In genomic region chr17:55751720-55752250, GRCh38 we compare ENCODE assay signal across 8 cellular contexts. TPM values are rescaled to one million over a fixed set of nuclear protein-coding genes. Genes with fewer than 3 reads are reported as not detected.
A peak's percentile ranks its signal among the peaks of the same experiment; 100 is the strongest.
DNase-seq lines count a peak whose midpoint lies in the region; ATAC-seq and TF ChIP-seq lines count a peak whose summit lies in the region.

No MANE protein-coding gene starts in this region.

- H3K4me2 ChIP-seq in OCI-LY7 (ENCODE audit: low read length) = peak overlapping the region; percentile 88

- H3K4me3 Mint-ChIP-seq in CD4-positive, alpha-beta memory T cell = peak overlapping the region; percentile 80 to 93 (median 88)

- no peak for DNase-seq in CD4-positive, alpha-beta memory T cell
- DNase-seq in OCI-LY7 (ENCODE audit: low spot score) = no peak
- peak; percentile 36 for DNase-seq in epithelial cell of esophagus (ENCODE audit: low read depth)
- no peak for DNase-seq in RKO (ENCODE audit: low spot score)
- DNase-seq in stimulated activated CD4-positive, alpha-beta T cell treated with anti-CD3 and anti-CD28 coated beads, Interleukin-4, amount 100 ng/mL, for 4 hours = no peak

- ATAC-seq in GM18870 (IDR thresholded peaks at IDR 0.05; ENCODE audit: unreplicated experiment) = no peak
- ATAC-seq in GM18511 (IDR thresholded peaks at IDR 0.05; ENCODE audit: unreplicated experiment) = no peak

- peak overlapping the region in 6 of 7 donors; percentile 8 to 79 (median 57) for H3K27ac Mint-ChIP-seq in CD4-positive, alpha-beta memory T cell

- peaks cover 4% of the 10 kb centered on the region for H3K27me3 ChIP-seq in CD4-positive, alpha-beta memory T cell (ENCODE audit: insufficient read depth, low read length)
- H3K27me3 ChIP-seq in neutrophil = no peaks in the 10 kb centered on the region

- peaks cover 0 to 1% of the 10 kb centered on the region in 2 donors for H3K36me3 Mint-ChIP-seq in CD4-positive, alpha-beta memory T cell

- H3K4me1 ChIP-seq in CD4-positive, alpha-beta memory T cell (ENCODE audit: insufficient read depth, low read length) = peaks cover 13% of the 10 kb centered on the region
- H3K4me1 ChIP-seq in OCI-LY7 (ENCODE audit: insufficient read depth, low read length, poor library complexity, severe bottlenecking) = peaks cover 6% of the 10 kb centered on the region
- H3K4me1 ChIP-seq in neutrophil (ENCODE audit: control insufficient read depth in 1 of 2, insufficient read depth in 1 of 2, low read depth in 1 of 2, low read length in 1 of 2) = peaks cover 24 to 29% of the 10 kb centered on the region in 2 experiments

- no peaks in the 10 kb centered on the region for H3K9me2 ChIP-seq in OCI-LY7 (ENCODE audit: insufficient read depth, low read length)

- peaks cover 15 to 26% (median 17%) of the 10 kb centered on the region in 4 donors for H3K4me1 Mint-ChIP-seq in CD4-positive, alpha-beta memory T cell

- no peaks in the 10 kb centered on the region for H3K9me3 ChIP-seq in CD4-positive, alpha-beta memory T cell (ENCODE audit: control insufficient read depth in 1 of 2, low read length in 2 of 2)
- no peaks in the 10 kb centered on the region for H3K9me3 ChIP-seq in OCI-LY7 (ENCODE audit: low read length)
- no peaks in the 10 kb centered on the region for H3K9me3 ChIP-seq in neutrophil

- H3K79me2 ChIP-seq in OCI-LY7 (ENCODE audit: insufficient read depth, low read depth, low read length) = no peaks in the 10 kb centered on the region

- CTCF ChIA-PET in CD4-positive, alpha-beta memory T cell (lab: Charles Lee; ENCODE audit: partially characterized antibody) = interaction anchor here (1.1 to 1.6 kb wide), 7 partner anchors 8 to 175 kb away, joined by 3 to 9 read pairs (median 4); no protein-coding TSS in a partner anchor
- CTCF ChIA-PET in OCI-LY7 (lab: Charles Lee; ENCODE audit: unreplicated experiment) = no interaction called here

- no peaks in the 10 kb centered on the region for H3K36me3 ChIP-seq in CD4-positive, alpha-beta memory T cell (ENCODE audit: insufficient read depth, low read length)
- H3K36me3 ChIP-seq in OCI-LY7 (ENCODE audit: insufficient read depth, low read length) (no peaks in the 10 kb centered on the region), neutrophil (peaks cover 6% of the 10 kb centered on the region)

- POLR2A ChIA-PET in CD4-positive, alpha-beta memory T cell (lab: Charles Lee; ENCODE audit: partially characterized antibody) = interaction anchor here (0.5 kb wide), 1 partner anchor 18 kb away, joined by 4 read pairs; no protein-coding TSS in a partner anchor
- POLR2A ChIA-PET in OCI-LY7 (lab: Charles Lee) = no interaction called here

- no peaks in the 10 kb centered on the region for H4K20me1 ChIP-seq in OCI-LY7 (ENCODE audit: insufficient read depth, low read length)

- H3K27me3 Mint-ChIP-seq in CD4-positive, alpha-beta memory T cell = peaks cover 13 to 16% of the 10 kb centered on the region in 2 donors

- intact Hi-C loops in CD4-positive, alpha-beta memory T cell (cut with micrococcal nuclease) = loop anchor here (2.0 to 10.0 kb wide), 2 partner anchors 15 to 787 kb away; partner anchors contain the start of genes COX11 and STXBP4
- intact Hi-C loops in OCI-LY7 (cut with micrococcal nuclease; ENCODE audit: unreplicated experiment) = no loop called here

- TF ChIP-seq CTCF in OCI-LY7 (conservative IDR thresholded peaks at IDR 0.05; ENCODE audit: low read length) (no peak), epithelial cell of esophagus (IDR thresholded peaks at IDR 0.05; ENCODE audit: insufficient read depth, low read depth, low read length, missing control alignments) (no peak), neutrophil (IDR thresholded peaks at IDR 0.05) (no peak)

- H3K4me3 ChIP-seq in CD4-positive, alpha-beta memory T cell (ENCODE audit: low read length in 2 of 2) = peak overlapping the region; percentile 37 to 58
- H3K4me3 ChIP-seq in OCI-LY7 (ENCODE audit: low read depth, low read length, poor library complexity, severe bottlenecking) (peak overlapping the region; percentile 82), epithelial cell of esophagus (ENCODE audit: low read length) (peak overlapping the region; percentile 67), neutrophil (ENCODE audit: low read depth in 1 of 2, low read length in 1 of 2) (peak overlapping the region; percentile 81 to 87)

- BruUV-seq in OCI-LY7 (replicated peaks; lab: Mats Ljungman, UMichigan) = TSS peak; percentile 67

- H2AFZ ChIP-seq in OCI-LY7 (ENCODE audit: low read length) = peak overlapping the region; percentile 98; the same call in 1 of the 2 replicates

- H3K27ac ChIP-seq in CD4-positive, alpha-beta memory T cell (ENCODE audit: low read depth, low read length) = peak overlapping the region; percentile 39
- H3K27ac ChIP-seq in OCI-LY7 (ENCODE audit: low read depth, low read length, poor library complexity, severe bottlenecking) (no peak overlapping the region), neutrophil (peak overlapping the region; percentile 89)

- no peaks in the 10 kb centered on the region for H3K9me3 Mint-ChIP-seq in CD4-positive, alpha-beta memory T cell

RNA-seq across cellular contexts. Expression of gene PCTP, which starts 0.9 kb away (rescaled TPM):
- total RNA-seq in CD4-positive, alpha-beta memory T cell = 1 to 10 TPM; 2.7 to 3.3 TPM
- 1 to 10 TPM; 2.3 to 4.7 TPM for polyA plus RNA-seq in CD4-positive, alpha-beta memory T cell
- total RNA-seq in OCI-LY7 (2014; rRNA removed; shearing (Covaris generic)) = 1.9 and 6.1 TPM in 2 replicates
- 9.3 and 9.4 TPM in 2 replicates for total RNA-seq in OCI-LY7 (2022)

RNA-seq across cellular contexts. Expression of gene TMEM100, which starts 29.1 kb away (rescaled TPM):
- not detected for total RNA-seq in CD4-positive, alpha-beta memory T cell
- polyA plus RNA-seq in CD4-positive, alpha-beta memory T cell = not detected
- total RNA-seq in OCI-LY7 (2014; rRNA removed; shearing (Covaris generic)) = 0.38 and 0.41 TPM in 2 replicates
- total RNA-seq in OCI-LY7 (2022) = 0.30 TPM in 1 of 2 replicates, not detected in the other
